ENCODE assay signal across 1 cellular context in genomic region chr7:150949564-150949963, GRCh38.
A peak's percentile ranks its signal among the peaks of the same experiment; 100 is the strongest.
TF ChIP-seq lines count a peak whose summit lies in the region.

No MANE protein-coding gene starts in this region.

TF ChIP-seq in HEK293, 187 proteins besides CTCF, POLR2A, EP300 and RAD21 (continued from another document):
- TF ChIP-seq PRDM2 (tag by site-specific recombination; IDR thresholded peaks at IDR 0.05; ENCODE audit: borderline replicate concordance) (no peak), MEIS1 (CRISPR knock-in tag; IDR thresholded peaks at IDR 0.05; ENCODE audit: borderline replicate concordance) (no peak), ZFHX2 (tag by site-specific recombination; conservative IDR thresholded peaks at IDR 0.05) (0 out of 2 replicates have a peak, but pooled peaks have one; percentile 16), ZNF561 (tag by site-specific recombination; IDR thresholded peaks at IDR 0.05; ENCODE audit: borderline replicate concordance) (no peak), ZBTB48 (tag by site-specific recombination; IDR thresholded peaks at IDR 0.05) (no peak), ZIC2 (tag by site-specific recombination; IDR thresholded peaks at IDR 0.05) (peak; percentile 56)
